In the genomic region with DNA sequence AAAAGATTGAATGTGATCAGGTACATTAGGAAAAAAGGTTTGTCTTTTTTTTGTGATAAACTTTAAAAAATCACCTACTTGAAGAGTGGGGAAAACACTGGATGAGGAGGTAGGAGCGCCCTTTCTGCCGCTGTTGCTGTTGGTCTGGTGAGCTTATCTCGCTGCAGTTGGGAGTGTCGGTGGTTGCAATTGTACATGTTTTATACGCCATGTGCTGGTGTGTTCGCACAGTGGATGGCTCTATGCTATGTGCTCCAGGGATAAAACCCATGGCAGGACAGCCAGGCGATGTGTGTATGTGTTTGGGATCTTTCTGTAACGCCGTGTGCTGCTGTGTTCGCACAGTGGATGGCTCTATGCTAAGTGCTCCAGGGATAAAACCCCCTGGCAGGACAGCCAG, we compare ENCODE assay signal across 19 cellular contexts. TPM values are rescaled to one million over a fixed set of nuclear protein-coding genes. Genes with fewer than 3 reads are reported as not detected.
A peak's percentile ranks its signal among the peaks of the same experiment; 100 is the strongest.
DNase-seq lines count a peak whose midpoint lies in the region; ATAC-seq and TF ChIP-seq lines count a peak whose summit lies in the region.
"Had no signal": no experiment of that assay in that cellular context is flagged by ENCODE, and none has a peak within 500 bp of the region (broad histone marks: within the 10 kb centered on the region; RNA-seq: fewer than 3 reads in every experiment).

No MANE protein-coding gene starts in this region.

- H3K36me3 Mint-ChIP-seq in neural progenitor cell (no peaks in the 10 kb centered on the region), type B pancreatic cell (no peaks in the 10 kb centered on the region)
- H3K36me3 Mint-ChIP-seq: CD4-positive, alpha-beta memory T cell; stimulated activated memory B cell treated with anti-CD40 and anti-IgM and Interleukin-4, amounts not matched to agents 10 μg/mL and 1 μg/mL and 100 μg/mL, for 72 hours had no signal

- H3K4me3 ChIP-seq in gastroesophageal sphincter: peak overlapping the region; percentile 77 to 78
- no peak overlapping the region for H3K4me3 ChIP-seq in neural progenitor cell
- H3K4me3 ChIP-seq in dorsolateral prefrontal cortex: peak overlapping the region in 29 of 59 donors; percentile 1 to 68 (median 59)

- H3K36me3 ChIP-seq in gastroesophageal sphincter: no peaks in the 10 kb centered on the region
- H3K36me3 ChIP-seq in neural progenitor cell: no peaks in the 10 kb centered on the region

- peak; percentile 45 for DNase-seq in amniotic epithelial cell (ENCODE audit: low read depth)
- no peak for DNase-seq in neural progenitor cell (ENCODE audit: low spot score)
- no peak for DNase-seq in type B pancreatic cell (ENCODE audit: extremely low spot score, unreplicated experiment)
- no peak for DNase-seq in dorsolateral prefrontal cortex
- DNase-seq in caudate nucleus (lab: John Stamatoyannopoulos, UW): no peak
- DNase-seq: activated CD4-positive, alpha-beta T cell treated with anti-CD3 and anti-CD28 coated beads, Interleukin-2, amount 50 U/mL, for 1 hour; activated effector memory CD4-positive, alpha-beta T cell treated with Interleukin-2 at 50 U/mL for 16 hours; CD4-positive, alpha-beta memory T cell; kidney; NCI-H1417; NCI-H510A treated with DMSO at 0.1 percent for 48 hours; nucleus accumbens; stimulated activated CD4-positive, alpha-beta T cell treated with anti-CD3 and anti-CD28 coated beads, Interleukin-2, amount 100 ng/mL, for 24 hours had no signal

- no peaks in the 10 kb centered on the region for H3F3A ChIP-seq in neural progenitor cell (ENCODE audit: low read depth)

- H3K4me2 ChIP-seq in neural progenitor cell: no peak overlapping the region

- peaks cover 49% of the 10 kb centered on the region for H3K27me3 Mint-ChIP-seq in neural progenitor cell (ENCODE audit: insufficient read depth, low read depth)
- peaks cover 73% of the 10 kb centered on the region for H3K27me3 Mint-ChIP-seq in type B pancreatic cell

- H3K4me3 Mint-ChIP-seq in neural progenitor cell (peak overlapping the region; percentile 57), type B pancreatic cell (peak overlapping the region; percentile 60)
- H3K4me3 Mint-ChIP-seq: central memory CD8-positive, alpha-beta T cell; stimulated activated memory B cell treated with anti-CD40 and anti-IgM and Interleukin-4, amounts not matched to agents 10 μg/mL and 1 μg/mL and 100 μg/mL, for 72 hours; T-helper 2 cell treated with Interferon-gamma antibody and Interleukin-4, amounts not matched to agents 5 μg/mL and 100 μg/mL, for 36 hours had no signal

- no peaks in the 10 kb centered on the region for H3K79me2 ChIP-seq in neural progenitor cell (ENCODE audit: low read depth)

- H3K9me3 ChIP-seq in gastroesophageal sphincter: no peaks in the 10 kb centered on the region
- H3K9me3 ChIP-seq in neural progenitor cell (ENCODE audit: low read depth): no peaks in the 10 kb centered on the region

- H3K27ac Mint-ChIP-seq in neural progenitor cell (no peak overlapping the region), type B pancreatic cell (no peak overlapping the region)
- H3K27ac Mint-ChIP-seq: CD4-positive, alpha-beta memory T cell; stimulated activated memory B cell treated with anti-CD40 and anti-IgM and Interleukin-4, amounts not matched to agents 10 μg/mL and 1 μg/mL and 100 μg/mL, for 72 hours; T-helper 2 cell treated with Interferon-gamma antibody and Interleukin-4, amounts not matched to agents 5 μg/mL and 100 μg/mL, for 36 hours had no signal

- ATAC-seq in gastroesophageal sphincter: no peak
- no peak for ATAC-seq in GM21786 (IDR thresholded peaks at IDR 0.05; ENCODE audit: unreplicated experiment)
- ATAC-seq: Panc1; stimulated activated memory B cell treated with anti-CD40 and anti-IgM and Interleukin-4, amounts not matched to agents 10 μg/mL and 1 μg/mL and 100 μg/mL, for 72 hours had no signal

- H3K4me1 ChIP-seq in gastroesophageal sphincter (peaks cover 0 to 64% (median 5%) of the 10 kb centered on the region in 3 donors), neural progenitor cell (peaks cover 3% of the 10 kb centered on the region)

- H3K27me3 ChIP-seq in gastroesophageal sphincter (peaks cover 19% of the 10 kb centered on the region), neural progenitor cell (peaks cover 72% of the 10 kb centered on the region), dorsolateral prefrontal cortex (peaks cover 4 to 77% (median 46%) of the 10 kb centered on the region in 45 donors)

- intact Hi-C loops in dorsolateral prefrontal cortex (cut with DNase I): no loop called here

- TF ChIP-seq EP300 in gastroesophageal sphincter (IDR thresholded peaks at IDR 0.05): no peak

- H4K20me1 ChIP-seq in neural progenitor cell (ENCODE audit: low read depth): no peaks in the 10 kb centered on the region

- H3K9me3 Mint-ChIP-seq in neural progenitor cell (peaks cover 2% of the 10 kb centered on the region), type B pancreatic cell (no peaks in the 10 kb centered on the region)
- H3K9me3 Mint-ChIP-seq: central memory CD8-positive, alpha-beta T cell; stimulated activated memory B cell treated with anti-CD40 and anti-IgM and Interleukin-4, amounts not matched to agents 10 μg/mL and 1 μg/mL and 100 μg/mL, for 72 hours; T-helper 2 cell treated with Interferon-gamma antibody and Interleukin-4, amounts not matched to agents 5 μg/mL and 100 μg/mL, for 36 hours had no signal

- H3K4me1 Mint-ChIP-seq in neural progenitor cell: peaks cover 4% of the 10 kb centered on the region
- H3K4me1 Mint-ChIP-seq in type B pancreatic cell (ENCODE audit: unreplicated experiment): peaks cover 4% of the 10 kb centered on the region
- H3K4me1 Mint-ChIP-seq: central memory CD8-positive, alpha-beta T cell; stimulated activated memory B cell treated with anti-CD40 and anti-IgM and Interleukin-4, amounts not matched to agents 10 μg/mL and 1 μg/mL and 100 μg/mL, for 72 hours had no signal

- H3K9ac ChIP-seq in neural progenitor cell: no peak overlapping the region

- TF ChIP-seq CTCF in gastroesophageal sphincter (IDR thresholded peaks at IDR 0.05) (no peak), neural progenitor cell (IDR thresholded peaks at IDR 0.05) (no peak), type B pancreatic cell (conservative IDR thresholded peaks at IDR 0.05) (no peak), dorsolateral prefrontal cortex (IDR thresholded peaks at IDR 0.05 in 54 of 56, conservative IDR thresholded peaks at IDR 0.05 in 2 of 56; ENCODE audit: low read depth in 1 of 56, partially characterized antibody in 56 of 56) (no peak)

- no peak for TF ChIP-seq POLR2A in gastroesophageal sphincter (IDR thresholded peaks at IDR 0.05)

- H3K27ac ChIP-seq in gastroesophageal sphincter: peak overlapping the region in 2 of 4 donors; percentile 86 to 91
- H3K27ac ChIP-seq in neural progenitor cell: no peak overlapping the region
- H3K27ac ChIP-seq in dorsolateral prefrontal cortex: no peak overlapping the region
- no peak overlapping the region for H3K27ac ChIP-seq in caudate nucleus (ENCODE audit: low read depth, low read length)

- H2AFZ ChIP-seq in neural progenitor cell (replicated peaks): no peak overlapping the region

- whole genome bisulfite sequencing in gastroesophageal sphincter (ENCODE audit: low coverage in 1 of 2), 2 donors: 77 to 80% methylated on average over 2 to 7 of the region's 10 CpGs

RNA-seq across cellular contexts. Expression of gene SLC22A3, which starts 1.7 kb away (rescaled TPM):
- total RNA-seq in gastroesophageal sphincter (10 to 100 TPM; 11.8 to 31.0 (median 22.3) TPM), neural progenitor cell (ENCODE audit: low replicate concordance) (0.06 and 0.07 TPM in 2 replicates), type B pancreatic cell (ENCODE audit: low replicate concordance) (0.52 and 0.87 TPM in 2 replicates), dorsolateral prefrontal cortex (1 to 10 TPM in 104 of 120 experiments, under 1 TPM in 16; 0.43 to 7.2 (median 1.7) TPM)
- total RNA-seq: CD4-positive, alpha-beta memory T cell had no signal
